ENCODE assay signal across 7 cellular contexts in the genomic region with DNA sequence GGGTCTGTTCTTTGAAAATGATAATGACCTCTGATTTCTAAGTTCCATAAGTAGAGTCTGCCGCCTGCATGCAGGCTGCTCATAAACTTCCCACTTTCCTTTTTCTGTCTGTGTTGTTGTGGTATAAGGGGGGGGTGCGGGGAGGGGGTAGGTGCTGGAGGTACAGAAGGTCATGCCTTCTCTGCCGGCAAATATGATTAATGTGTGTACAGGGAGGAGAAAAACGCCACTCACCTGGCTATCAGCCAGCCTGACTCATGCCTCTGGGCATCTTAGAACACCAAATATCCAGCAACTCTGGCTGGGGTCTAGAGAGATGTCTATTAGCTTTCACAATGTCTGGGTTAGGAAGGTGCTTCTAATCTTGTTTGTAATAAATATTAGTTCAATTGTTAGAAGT.
DNase-seq lines count a peak whose midpoint lies in the region; ATAC-seq lines count a peak whose summit lies in the region.

No MANE protein-coding gene starts in this region.

- H3K4ac ChIP-seq in trophoblast cell (ENCODE audit: low read depth, low read length) = no peak overlapping the region

- H3K27me3 ChIP-seq in esophagus (ENCODE audit: control insufficient read depth in 1 of 2, insufficient read depth in 2 of 2, low read length in 2 of 2) = no peaks in the 10 kb centered on the region
- H3K27me3 ChIP-seq in trophoblast cell (ENCODE audit: insufficient read depth, low read length) = no peaks in the 10 kb centered on the region

- H2AK5ac ChIP-seq in trophoblast cell (ENCODE audit: low read length) = no peak overlapping the region

- no peak overlapping the region for H2BK120ac ChIP-seq in trophoblast cell (ENCODE audit: insufficient read depth, low read length, poor library complexity)

- H2BK5ac ChIP-seq in trophoblast cell (ENCODE audit: low read depth, low read length, poor library complexity) = no peak overlapping the region

- H3K4me3 ChIP-seq in esophagus (ENCODE audit: low read depth in 1 of 2, low read length in 2 of 2) (no peak overlapping the region), trophoblast cell (ENCODE audit: low read depth, low read length) (no peak overlapping the region)

- no peak overlapping the region for H3K18ac ChIP-seq in trophoblast cell (ENCODE audit: low read length)

- H3K4me2 ChIP-seq in trophoblast cell (ENCODE audit: low read length) = no peak overlapping the region

- H3K4me1 ChIP-seq in esophagus (ENCODE audit: control insufficient read depth in 2 of 2, insufficient read depth in 2 of 2, low read length in 1 of 2) = no peaks in the 10 kb centered on the region
- H3K4me1 ChIP-seq in trophoblast cell (ENCODE audit: control insufficient read depth in 1 of 2, insufficient read depth in 2 of 2, low read length in 2 of 2) = peaks cover 0 to 6% of the 10 kb centered on the region in 2 experiments

- peak; percentile 92 for DNase-seq in HCEC 1CT
- DNase-seq in NCI-H446 treated with DMSO at 0.1 percent for 48 hours (lab: John Stamatoyannopoulos, UW) = peak; percentile 90
- peak; percentile 64 to 71 for DNase-seq in trophoblast cell
- no peak for DNase-seq in NOMO-1 treated with dmso at 0.1 percent for 144 hours (lab: John Stamatoyannopoulos, UW; ENCODE audit: unreplicated experiment)

- H2BK12ac ChIP-seq in trophoblast cell (ENCODE audit: low read length) = no peak overlapping the region

- H3K79me2 ChIP-seq in trophoblast cell (ENCODE audit: control insufficient read depth, insufficient read depth, low read length, poor library complexity) = no peaks in the 10 kb centered on the region

- peaks cover 2% of the 10 kb centered on the region for H3K79me1 ChIP-seq in trophoblast cell (ENCODE audit: low read length)

- H4K12ac ChIP-seq in trophoblast cell (ENCODE audit: low read depth, low read length) = no peak overlapping the region

- no peak overlapping the region for H3K9ac ChIP-seq in trophoblast cell (ENCODE audit: low read length)

- H3K9me3 ChIP-seq in esophagus (ENCODE audit: control insufficient read depth in 2 of 2, insufficient read depth in 1 of 2, low read depth in 1 of 2, low read length in 1 of 2) (no peaks in the 10 kb centered on the region), trophoblast cell (ENCODE audit: insufficient read depth, low read depth, low read length) (no peaks in the 10 kb centered on the region)

- H3K36me3 ChIP-seq in esophagus (ENCODE audit: control insufficient read depth in 2 of 2, insufficient read depth in 2 of 2, low read length in 1 of 2) = no peaks in the 10 kb centered on the region
- no peaks in the 10 kb centered on the region for H3K36me3 ChIP-seq in trophoblast cell (ENCODE audit: control insufficient read depth in 1 of 2, insufficient read depth in 2 of 2, low read length in 2 of 2)

- H4K8ac ChIP-seq in trophoblast cell (ENCODE audit: low read depth, low read length) = no peak overlapping the region

- H3K27ac ChIP-seq in esophagus (ENCODE audit: low read depth in 2 of 2, low read length in 1 of 2) = peak overlapping the region; percentile 54 to 67
- peak overlapping the region; percentile 29 for H3K27ac ChIP-seq in trophoblast cell (ENCODE audit: low read depth, low read length)

- no peak overlapping the region for H4K91ac ChIP-seq in trophoblast cell (ENCODE audit: low read depth, low read length)

- H2AFZ ChIP-seq in trophoblast cell (ENCODE audit: insufficient read depth, low read length, poor library complexity) = no peak overlapping the region

- WGBS in esophagus, 2 donors = 10 to 13% methylated on average over 4 of the region's 4 CpGs
- no CpG with 5 or more reads among the region's 4 CpGs for WGBS in trophoblast cell (ENCODE audit: extremely low coverage, insufficient coverage, insufficient read length)

- no peak overlapping the region for H3K14ac ChIP-seq in trophoblast cell (ENCODE audit: low read length)

- no peak overlapping the region for H3K23ac ChIP-seq in trophoblast cell (ENCODE audit: low read length)

- ATAC-seq in GM19452 (IDR thresholded peaks at IDR 0.05; ENCODE audit: unreplicated experiment) (no peak), HG03196 (IDR thresholded peaks at IDR 0.05; ENCODE audit: unreplicated experiment) (no peak)
